Comparison of ENCODE assay signal across 8 cellular contexts in the genomic region with DNA sequence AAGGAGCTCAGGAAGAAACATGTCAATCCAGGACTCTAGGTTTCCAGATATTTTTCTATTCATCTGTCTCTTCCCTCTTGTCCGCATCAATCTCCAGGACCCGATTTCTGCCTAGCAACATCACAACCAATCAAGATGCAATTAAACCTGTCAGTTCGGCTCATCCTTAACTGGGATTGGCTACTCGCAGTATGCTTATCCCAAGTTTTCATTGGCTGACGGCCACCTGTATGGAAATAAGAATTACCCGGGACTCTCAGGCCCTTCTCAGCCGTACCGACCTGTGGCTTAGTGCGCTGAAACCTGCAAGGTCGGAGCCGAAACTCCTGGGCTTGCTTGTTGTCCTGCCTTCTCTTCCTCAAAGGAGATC. TPM values are rescaled to one million over a fixed set of nuclear protein-coding genes. Genes with fewer than 3 reads are reported as not detected.
DNase-seq lines count a peak whose midpoint lies in the region; ATAC-seq and TF ChIP-seq lines count a peak whose summit lies in the region.

No MANE protein-coding gene starts in this region.

- H3K4me3 ChIP-seq in A673 (ENCODE audit: low read depth, low read length, poor library complexity, severe bottlenecking) (peak overlapping the region; percentile 33), astrocyte of the cerebellum (ENCODE audit: low read depth, low read length) (no peak overlapping the region), left ventricle myocardium inferior (peak overlapping the region; percentile 60), parathyroid adenoma (ENCODE audit: low read depth, low read length) (peak overlapping the region; percentile 48)

- BruUV-seq in A673 (replicated peaks; lab: Mats Ljungman, UMichigan), result no TSS peak

- H3K9ac ChIP-seq in parathyroid adenoma, result no peak overlapping the region

- H3K27me3 ChIP-seq in A673 (replicated peaks; ENCODE audit: insufficient read depth, low read depth, low read length, poor library complexity) (no peaks in the 10 kb centered on the region), left ventricle myocardium inferior (ENCODE audit: low read depth) (peaks cover 90% of the 10 kb centered on the region), parathyroid adenoma (ENCODE audit: control insufficient read depth, insufficient read depth, low read length) (no peaks in the 10 kb centered on the region)

- no peak for TF ChIP-seq CTCF in A673 (conservative IDR thresholded peaks at IDR 0.05; ENCODE audit: low read depth, low read length)
- no peak for TF ChIP-seq CTCF in astrocyte of the cerebellum (IDR thresholded peaks at IDR 0.05; ENCODE audit: low read depth, low read length, missing control alignments)
- no peak for TF ChIP-seq CTCF in left ventricle myocardium inferior (IDR thresholded peaks at IDR 0.05; ENCODE audit: borderline replicate concordance)
- no peak for TF ChIP-seq CTCF in parathyroid adenoma (IDR thresholded peaks at IDR 0.05)

- H3K4me1 ChIP-seq in A673 (ENCODE audit: insufficient read depth, low read length, poor library complexity, severe bottlenecking) (peaks cover 18% of the 10 kb centered on the region), left ventricle myocardium inferior (peaks cover 22% of the 10 kb centered on the region), parathyroid adenoma (no peaks in the 10 kb centered on the region)

- H3K36me3 ChIP-seq in A673 (ENCODE audit: insufficient read depth, low read length, poor library complexity, severe bottlenecking) (no peaks in the 10 kb centered on the region), left ventricle myocardium inferior (no peaks in the 10 kb centered on the region), parathyroid adenoma (ENCODE audit: control insufficient read depth, insufficient read depth, low read length) (no peaks in the 10 kb centered on the region)

- CTCF ChIA-PET in A673 (lab: Charles Lee), result no interaction called here

- peak overlapping the region; percentile 72 for H3K4me2 ChIP-seq in parathyroid adenoma (ENCODE audit: low read length)

- POLR2A ChIA-PET in A673 (lab: Charles Lee; ENCODE audit: low non-redundant PET), result no interaction called here

- H3K79me2 ChIP-seq in parathyroid adenoma, result no peaks in the 10 kb centered on the region

- intact Hi-C loops in A673 (cut with micrococcal nuclease; ENCODE audit: unreplicated experiment), result no loop called here
- intact Hi-C loops in left ventricle myocardium inferior (cut with micrococcal nuclease), result no loop called here

- peak overlapping the region; percentile 18 for H2AFZ ChIP-seq in parathyroid adenoma

- peak; percentile 92 for DNase-seq in A673 (ENCODE audit: low spot score)
- peak; percentile 88 for DNase-seq in NCI-H2171 (lab: John Stamatoyannopoulos, UW)
- peak; percentile 53 for DNase-seq in astrocyte of the cerebellum (ENCODE audit: low read depth)
- DNase-seq in left ventricle myocardium inferior, result no peak

- H3K9me3 ChIP-seq in A673 (ENCODE audit: low read depth, low read length, poor library complexity, severe bottlenecking) (no peaks in the 10 kb centered on the region), left ventricle myocardium inferior (replicated peaks) (no peaks in the 10 kb centered on the region), parathyroid adenoma (ENCODE audit: control insufficient read depth, low read length) (no peaks in the 10 kb centered on the region)

- no peak overlapping the region for H3K27ac ChIP-seq in A673 (ENCODE audit: low read depth, low read length, poor library complexity, severe bottlenecking)
- no peak overlapping the region for H3K27ac ChIP-seq in left ventricle myocardium inferior (replicated peaks)
- H3K27ac ChIP-seq in parathyroid adenoma, result no peak overlapping the region

- in situ Hi-C loops in astrocyte of the cerebellum (cut with HindIII; ENCODE audit: low sequenced_read_pairs), result no loop called here

- ATAC-seq in GM18520 (IDR thresholded peaks at IDR 0.05; ENCODE audit: unreplicated experiment) (peak; percentile 40), HG03354 (IDR thresholded peaks at IDR 0.05; ENCODE audit: poor library complexity, severe bottlenecking, unreplicated experiment) (no peak), GM18868 (IDR thresholded peaks at IDR 0.05; ENCODE audit: unreplicated experiment) (no peak)

RNA-seq across cellular contexts. Expression of gene ATP5MC2, which starts 20.4 kb away (rescaled TPM):
- total RNA-seq in A673 (2021), result 447 and 450 TPM in 2 replicates
- 534 TPM for total RNA-seq in left ventricle myocardium inferior

RNA-seq across cellular contexts. Expression of gene CALCOCO1, which starts 31.0 kb away (rescaled TPM):
- total RNA-seq in A673 (2021) (16.8 and 34.0 TPM in 2 replicates), left ventricle myocardium inferior (201 TPM)

RNA-seq across cellular contexts. Expression of gene CISTR, which starts 55.5 kb away (rescaled TPM):
- total RNA-seq in A673 (2021) (not detected in 2 replicates), left ventricle myocardium inferior (2.1 TPM)
